1 cellular context compared by ENCODE assay signal in genomic region chr11:46475926-46476545, GRCh38.
A peak's percentile ranks its signal among the peaks of the same experiment; 100 is the strongest.
TF ChIP-seq lines count a peak whose summit lies in the region.

No MANE protein-coding gene starts in this region.

TF ChIP-seq in GM12878, 131 proteins besides CTCF, POLR2A, EP300 and RAD21 (continued from another document and continues in another):
- TF ChIP-seq, protein P1, sequence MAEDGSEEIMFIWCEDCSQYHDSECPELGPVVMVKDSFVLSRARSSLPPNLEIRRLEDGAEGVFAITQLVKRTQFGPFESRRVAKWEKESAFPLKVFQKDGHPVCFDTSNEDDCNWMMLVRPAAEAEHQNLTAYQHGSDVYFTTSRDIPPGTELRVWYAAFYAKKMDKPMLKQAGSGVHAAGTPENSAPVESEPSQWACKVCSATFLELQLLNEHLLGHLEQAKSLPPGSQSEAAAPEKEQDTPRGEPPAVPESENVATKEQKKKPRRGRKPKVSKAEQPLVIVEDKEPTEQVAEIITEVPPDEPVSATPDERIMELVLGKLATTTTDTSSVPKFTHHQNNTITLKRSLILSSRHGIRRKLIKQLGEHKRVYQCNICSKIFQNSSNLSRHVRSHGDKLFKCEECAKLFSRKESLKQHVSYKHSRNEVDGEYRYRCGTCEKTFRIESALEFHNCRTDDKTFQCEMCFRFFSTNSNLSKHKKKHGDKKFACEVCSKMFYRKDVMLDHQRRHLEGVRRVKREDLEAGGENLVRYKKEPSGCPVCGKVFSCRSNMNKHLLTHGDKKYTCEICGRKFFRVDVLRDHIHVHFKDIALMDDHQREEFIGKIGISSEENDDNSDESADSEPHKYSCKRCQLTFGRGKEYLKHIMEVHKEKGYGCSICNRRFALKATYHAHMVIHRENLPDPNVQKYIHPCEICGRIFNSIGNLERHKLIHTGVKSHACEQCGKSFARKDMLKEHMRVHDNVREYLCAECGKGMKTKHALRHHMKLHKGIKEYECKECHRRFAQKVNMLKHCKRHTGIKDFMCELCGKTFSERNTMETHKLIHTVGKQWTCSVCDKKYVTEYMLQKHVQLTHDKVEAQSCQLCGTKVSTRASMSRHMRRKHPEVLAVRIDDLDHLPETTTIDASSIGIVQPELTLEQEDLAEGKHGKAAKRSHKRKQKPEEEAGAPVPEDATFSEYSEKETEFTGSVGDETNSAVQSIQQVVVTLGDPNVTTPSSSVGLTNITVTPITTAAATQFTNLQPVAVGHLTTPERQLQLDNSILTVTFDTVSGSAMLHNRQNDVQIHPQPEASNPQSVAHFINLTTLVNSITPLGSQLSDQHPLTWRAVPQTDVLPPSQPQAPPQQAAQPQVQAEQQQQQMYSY (CRISPR knock-in tag; IDR thresholded peaks at IDR 0.05), result no peak
- TF ChIP-seq CREB1 (IDR thresholded peaks at IDR 0.05; ENCODE audit: low read depth), result no peak
- TF ChIP-seq ZZZ3 (IDR thresholded peaks at IDR 0.05; ENCODE audit: control insufficient read depth, insufficient read length, low read depth), result no peak
- no peak for TF ChIP-seq POU2F2 (IDR thresholded peaks at IDR 0.05; ENCODE audit: borderline replicate concordance, low read depth, low read length)
- TF ChIP-seq ZNF274 (IDR thresholded peaks at IDR 0.05; ENCODE audit: insufficient read depth, insufficient read length), result no peak
- TF ChIP-seq LARP7 (IDR thresholded peaks at IDR 0.05), result no peak
- no peak for TF ChIP-seq NR2C2 (IDR thresholded peaks at IDR 0.05; ENCODE audit: borderline replicate concordance, control insufficient read depth, insufficient read length, low read depth)
- peak; percentile 19 to 41; a peak in 2 of 4 replicates for TF ChIP-seq IKZF2 (IDR thresholded peaks at IDR 0.05)
- no peak for TF ChIP-seq BHLHE40 (IDR thresholded peaks at IDR 0.05; ENCODE audit: borderline replicate concordance in 1 of 2, low read depth in 2 of 2, low read length in 1 of 2)
- no peak for TF ChIP-seq PKNOX1 (IDR thresholded peaks at IDR 0.05)
- TF ChIP-seq MEF2A (IDR thresholded peaks at IDR 0.05; ENCODE audit: insufficient read depth, low read depth, low read length), result peak; percentile 26; the same call in 1 of the 2 replicates
- TF ChIP-seq TAF1 (IDR thresholded peaks at IDR 0.05; ENCODE audit: borderline replicate concordance, low read depth, low read length), result no peak
- TF ChIP-seq NR2F1 (conservative IDR thresholded peaks at IDR 0.05), result no peak
- TF ChIP-seq DPF2 (IDR thresholded peaks at IDR 0.05), result no peak
- TF ChIP-seq GATAD2B (conservative IDR thresholded peaks at IDR 0.05; ENCODE audit: low read depth), result no peak
- TF ChIP-seq HDAC6 (IDR thresholded peaks at IDR 0.05; ENCODE audit: unreplicated experiment), result no peak
- TF ChIP-seq, protein P2, sequence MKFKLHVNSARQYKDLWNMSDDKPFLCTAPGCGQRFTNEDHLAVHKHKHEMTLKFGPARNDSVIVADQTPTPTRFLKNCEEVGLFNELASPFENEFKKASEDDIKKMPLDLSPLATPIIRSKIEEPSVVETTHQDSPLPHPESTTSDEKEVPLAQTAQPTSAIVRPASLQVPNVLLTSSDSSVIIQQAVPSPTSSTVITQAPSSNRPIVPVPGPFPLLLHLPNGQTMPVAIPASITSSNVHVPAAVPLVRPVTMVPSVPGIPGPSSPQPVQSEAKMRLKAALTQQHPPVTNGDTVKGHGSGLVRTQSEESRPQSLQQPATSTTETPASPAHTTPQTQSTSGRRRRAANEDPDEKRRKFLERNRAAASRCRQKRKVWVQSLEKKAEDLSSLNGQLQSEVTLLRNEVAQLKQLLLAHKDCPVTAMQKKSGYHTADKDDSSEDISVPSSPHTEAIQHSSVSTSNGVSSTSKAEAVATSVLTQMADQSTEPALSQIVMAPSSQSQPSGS (IDR thresholded peaks at IDR 0.05; ENCODE audit: low read length), result no peak
- no peak; the same call in 1 of the 2 replicates for TF ChIP-seq IKZF1 (conservative IDR thresholded peaks at IDR 0.05)
- TF ChIP-seq MEF2B (IDR thresholded peaks at IDR 0.05; ENCODE audit: partially characterized antibody, poor library complexity, severe bottlenecking), result peak; percentile 58
- no peak for TF ChIP-seq BMI1 (IDR thresholded peaks at IDR 0.05; ENCODE audit: borderline replicate concordance)
- TF ChIP-seq SMAD5 (IDR thresholded peaks at IDR 0.05; ENCODE audit: low read depth), result no peak
- TF ChIP-seq NRF1 (conservative IDR thresholded peaks at IDR 0.05; ENCODE audit: low read depth, low read length), result no peak
- TF ChIP-seq, protein P3, sequence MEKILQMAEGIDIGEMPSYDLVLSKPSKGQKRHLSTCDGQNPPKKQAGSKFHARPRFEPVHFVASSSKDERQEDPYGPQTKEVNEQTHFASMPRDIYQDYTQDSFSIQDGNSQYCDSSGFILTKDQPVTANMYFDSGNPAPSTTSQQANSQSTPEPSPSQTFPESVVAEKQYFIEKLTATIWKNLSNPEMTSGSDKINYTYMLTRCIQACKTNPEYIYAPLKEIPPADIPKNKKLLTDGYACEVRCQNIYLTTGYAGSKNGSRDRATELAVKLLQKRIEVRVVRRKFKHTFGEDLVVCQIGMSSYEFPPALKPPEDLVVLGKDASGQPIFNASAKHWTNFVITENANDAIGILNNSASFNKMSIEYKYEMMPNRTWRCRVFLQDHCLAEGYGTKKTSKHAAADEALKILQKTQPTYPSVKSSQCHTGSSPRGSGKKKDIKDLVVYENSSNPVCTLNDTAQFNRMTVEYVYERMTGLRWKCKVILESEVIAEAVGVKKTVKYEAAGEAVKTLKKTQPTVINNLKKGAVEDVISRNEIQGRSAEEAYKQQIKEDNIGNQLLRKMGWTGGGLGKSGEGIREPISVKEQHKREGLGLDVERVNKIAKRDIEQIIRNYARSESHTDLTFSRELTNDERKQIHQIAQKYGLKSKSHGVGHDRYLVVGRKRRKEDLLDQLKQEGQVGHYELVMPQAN (conservative IDR thresholded peaks at IDR 0.05), result no peak
- TF ChIP-seq FOXM1 (IDR thresholded peaks at IDR 0.05; ENCODE audit: low read depth, low read length), result no peak
- no peak for TF ChIP-seq CHD4 (IDR thresholded peaks at IDR 0.05)
- TF ChIP-seq, protein P4, sequence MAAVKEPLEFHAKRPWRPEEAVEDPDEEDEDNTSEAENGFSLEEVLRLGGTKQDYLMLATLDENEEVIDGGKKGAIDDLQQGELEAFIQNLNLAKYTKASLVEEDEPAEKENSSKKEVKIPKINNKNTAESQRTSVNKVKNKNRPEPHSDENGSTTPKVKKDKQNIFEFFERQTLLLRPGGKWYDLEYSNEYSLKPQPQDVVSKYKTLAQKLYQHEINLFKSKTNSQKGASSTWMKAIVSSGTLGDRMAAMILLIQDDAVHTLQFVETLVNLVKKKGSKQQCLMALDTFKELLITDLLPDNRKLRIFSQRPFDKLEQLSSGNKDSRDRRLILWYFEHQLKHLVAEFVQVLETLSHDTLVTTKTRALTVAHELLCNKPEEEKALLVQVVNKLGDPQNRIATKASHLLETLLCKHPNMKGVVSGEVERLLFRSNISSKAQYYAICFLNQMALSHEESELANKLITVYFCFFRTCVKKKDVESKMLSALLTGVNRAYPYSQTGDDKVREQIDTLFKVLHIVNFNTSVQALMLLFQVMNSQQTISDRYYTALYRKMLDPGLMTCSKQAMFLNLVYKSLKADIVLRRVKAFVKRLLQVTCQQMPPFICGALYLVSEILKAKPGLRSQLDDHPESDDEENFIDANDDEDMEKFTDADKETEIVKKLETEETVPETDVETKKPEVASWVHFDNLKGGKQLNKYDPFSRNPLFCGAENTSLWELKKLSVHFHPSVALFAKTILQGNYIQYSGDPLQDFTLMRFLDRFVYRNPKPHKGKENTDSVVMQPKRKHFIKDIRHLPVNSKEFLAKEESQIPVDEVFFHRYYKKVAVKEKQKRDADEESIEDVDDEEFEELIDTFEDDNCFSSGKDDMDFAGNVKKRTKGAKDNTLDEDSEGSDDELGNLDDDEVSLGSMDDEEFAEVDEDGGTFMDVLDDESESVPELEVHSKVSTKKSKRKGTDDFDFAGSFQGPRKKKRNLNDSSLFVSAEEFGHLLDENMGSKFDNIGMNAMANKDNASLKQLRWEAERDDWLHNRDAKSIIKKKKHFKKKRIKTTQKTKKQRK (IDR thresholded peaks at IDR 0.05; ENCODE audit: low read depth, low read length), result no peak
- TF ChIP-seq TBL1XR1 (IDR thresholded peaks at IDR 0.05; ENCODE audit: low read depth, low read length), result no peak
- TF ChIP-seq, protein P5, sequence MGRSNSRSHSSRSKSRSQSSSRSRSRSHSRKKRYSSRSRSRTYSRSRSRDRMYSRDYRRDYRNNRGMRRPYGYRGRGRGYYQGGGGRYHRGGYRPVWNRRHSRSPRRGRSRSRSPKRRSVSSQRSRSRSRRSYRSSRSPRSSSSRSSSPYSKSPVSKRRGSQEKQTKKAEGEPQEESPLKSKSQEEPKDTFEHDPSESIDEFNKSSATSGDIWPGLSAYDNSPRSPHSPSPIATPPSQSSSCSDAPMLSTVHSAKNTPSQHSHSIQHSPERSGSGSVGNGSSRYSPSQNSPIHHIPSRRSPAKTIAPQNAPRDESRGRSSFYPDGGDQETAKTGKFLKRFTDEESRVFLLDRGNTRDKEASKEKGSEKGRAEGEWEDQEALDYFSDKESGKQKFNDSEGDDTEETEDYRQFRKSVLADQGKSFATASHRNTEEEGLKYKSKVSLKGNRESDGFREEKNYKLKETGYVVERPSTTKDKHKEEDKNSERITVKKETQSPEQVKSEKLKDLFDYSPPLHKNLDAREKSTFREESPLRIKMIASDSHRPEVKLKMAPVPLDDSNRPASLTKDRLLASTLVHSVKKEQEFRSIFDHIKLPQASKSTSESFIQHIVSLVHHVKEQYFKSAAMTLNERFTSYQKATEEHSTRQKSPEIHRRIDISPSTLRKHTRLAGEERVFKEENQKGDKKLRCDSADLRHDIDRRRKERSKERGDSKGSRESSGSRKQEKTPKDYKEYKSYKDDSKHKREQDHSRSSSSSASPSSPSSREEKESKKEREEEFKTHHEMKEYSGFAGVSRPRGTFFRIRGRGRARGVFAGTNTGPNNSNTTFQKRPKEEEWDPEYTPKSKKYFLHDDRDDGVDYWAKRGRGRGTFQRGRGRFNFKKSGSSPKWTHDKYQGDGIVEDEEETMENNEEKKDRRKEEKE (IDR thresholded peaks at IDR 0.05), result no peak
- TF ChIP-seq, protein P6, sequence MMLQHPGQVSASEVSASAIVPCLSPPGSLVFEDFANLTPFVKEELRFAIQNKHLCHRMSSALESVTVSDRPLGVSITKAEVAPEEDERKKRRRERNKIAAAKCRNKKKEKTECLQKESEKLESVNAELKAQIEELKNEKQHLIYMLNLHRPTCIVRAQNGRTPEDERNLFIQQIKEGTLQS (IDR thresholded peaks at IDR 0.05; ENCODE audit: borderline replicate concordance, extremely low read depth, low read depth, low read length), result no peak
- TF ChIP-seq PML (IDR thresholded peaks at IDR 0.05; ENCODE audit: low read length), result no peak
- TF ChIP-seq ASH2L (IDR thresholded peaks at IDR 0.05; ENCODE audit: borderline replicate concordance, low read depth), result no peak
- no peak for TF ChIP-seq FOXK2 (IDR thresholded peaks at IDR 0.05)
- TF ChIP-seq EED (IDR thresholded peaks at IDR 0.05; ENCODE audit: low read depth), result 0 out of 2 replicates have a peak, but pooled peaks have one; percentile 20
- TF ChIP-seq BCL11A (IDR thresholded peaks at IDR 0.05; ENCODE audit: low read depth, low read length), result no peak
- no peak for TF ChIP-seq CREM (IDR thresholded peaks at IDR 0.05; ENCODE audit: low read depth)
- no peak for TF ChIP-seq GABPA (IDR thresholded peaks at IDR 0.05; ENCODE audit: low read depth)
- no peak for TF ChIP-seq WRNIP1 (IDR thresholded peaks at IDR 0.05; ENCODE audit: borderline replicate concordance, low read depth, low read length)
- TF ChIP-seq NBN (IDR thresholded peaks at IDR 0.05), result 0 out of 2 replicates have a peak, but pooled peaks have one; percentile 27
- no peak for TF ChIP-seq RFX5 (IDR thresholded peaks at IDR 0.05; ENCODE audit: low read depth, low read length)
- no peak for TF ChIP-seq CBX3 (IDR thresholded peaks at IDR 0.05; ENCODE audit: borderline replicate concordance, low read depth)
- TF ChIP-seq EZH2 (IDR thresholded peaks at IDR 0.05; ENCODE audit: borderline replicate concordance, control insufficient read depth, low read depth, low read length), result no peak
- TF ChIP-seq SIX5 (IDR thresholded peaks at IDR 0.05; ENCODE audit: low read depth, low read length, severe bottlenecking), result no peak
- TF ChIP-seq PAX5 (IDR thresholded peaks at IDR 0.05; ENCODE audit: borderline replicate concordance, low read depth, low read length), result no peak
- no peak for TF ChIP-seq ZBTB40 (IDR thresholded peaks at IDR 0.05; ENCODE audit: borderline replicate concordance)
- TF ChIP-seq ZNF384 (IDR thresholded peaks at IDR 0.05; ENCODE audit: borderline replicate concordance, low read depth, low read length), result no peak
- no peak for TF ChIP-seq CBFB (IDR thresholded peaks at IDR 0.05; ENCODE audit: low read depth)
- TF ChIP-seq NR2C1 (IDR thresholded peaks at IDR 0.05), result no peak
